8 cellular contexts compared by ENCODE assay signal in the genomic region with DNA sequence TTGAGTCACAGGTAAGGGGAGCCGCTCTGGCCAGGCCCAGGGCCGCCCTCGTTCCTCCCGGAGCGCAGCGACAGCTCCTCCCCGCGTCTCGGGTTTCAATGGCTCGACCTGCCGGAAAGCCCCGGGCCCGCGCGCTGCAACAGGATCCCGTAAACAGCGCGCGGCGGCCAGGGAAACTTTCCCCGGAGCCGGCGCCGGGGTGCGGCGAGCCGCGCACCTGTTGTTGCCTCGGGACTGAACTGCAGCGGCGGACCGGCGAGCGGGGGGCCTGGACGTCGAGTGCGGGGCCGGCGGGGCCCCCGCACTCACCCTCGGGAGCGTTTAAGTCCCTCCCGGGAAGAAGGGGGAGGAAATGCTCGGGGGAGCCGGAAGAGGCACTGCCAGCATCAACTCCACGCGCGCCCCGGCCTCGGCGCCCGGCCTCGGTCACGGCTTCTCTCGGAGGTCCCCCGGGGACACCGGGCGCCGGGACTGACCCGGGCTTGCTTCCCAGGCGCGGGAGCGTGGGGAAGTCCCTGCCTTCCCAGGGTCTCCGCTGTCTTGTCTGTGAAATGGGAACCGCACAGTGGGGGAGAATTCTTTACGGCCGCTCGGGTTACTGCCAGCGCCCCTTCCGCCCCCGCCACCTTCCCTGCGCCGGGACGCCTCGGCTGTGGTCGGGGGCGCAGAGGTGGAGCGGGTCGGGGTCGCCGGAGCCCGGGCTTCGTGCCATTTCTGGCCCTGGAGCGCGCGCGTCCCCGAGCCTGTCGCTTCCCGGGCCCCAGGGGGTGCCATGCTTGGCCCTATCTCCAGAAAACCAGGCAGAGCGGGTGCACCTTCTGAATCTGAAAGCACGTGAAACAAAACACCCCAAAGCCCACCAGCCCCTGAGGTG. TPM values are rescaled to one million over a fixed set of nuclear protein-coding genes. Genes with fewer than 3 reads are reported as not detected.
A peak's percentile ranks its signal among the peaks of the same experiment; 100 is the strongest.
DNase-seq lines count a peak whose midpoint lies in the region; ATAC-seq, FAIRE-seq and TF ChIP-seq lines count a peak whose summit lies in the region.

No MANE protein-coding gene starts in this region.

- no peak overlapping the region for H3K9ac ChIP-seq in Karpas-422 (ENCODE audit: low read length)

- no peak for FAIRE-seq in A549 (lab: Jason Lieb, UNC)

- H4K20me1 ChIP-seq in Karpas-422 (ENCODE audit: insufficient read depth, low read depth, low read length), result no peaks in the 10 kb centered on the region

- peak in 1 of 2 experiments; percentile 22; a peak in 2 of 5 replicates for TF ChIP-seq RAD21 in A549 (conservative IDR thresholded peaks at IDR 0.05 in 1 of 2, IDR thresholded peaks at IDR 0.05 in 1 of 2)

- ATAC-seq in A549 (peak; percentile 92 to 97), GM18502 (IDR thresholded peaks at IDR 0.05; ENCODE audit: poor library complexity, unreplicated experiment) (peak; percentile 96), HG02763 (IDR thresholded peaks at IDR 0.05; ENCODE audit: unreplicated experiment) (peak; percentile 88)

- peaks cover 30% of the 10 kb centered on the region for H3K4me1 ChIP-seq in A549
- peaks cover 46 to 52% of the 10 kb centered on the region in 2 experiments for H3K4me1 ChIP-seq in neutrophil (ENCODE audit: control insufficient read depth in 1 of 2, insufficient read depth in 1 of 2, low read depth in 1 of 2, low read length in 1 of 2)
- no peaks in the 10 kb centered on the region for H3K4me1 ChIP-seq in Karpas-422 (ENCODE audit: low read length)

- H3K9me3 ChIP-seq in A549 (no peaks in the 10 kb centered on the region), neutrophil (no peaks in the 10 kb centered on the region), Karpas-422 (ENCODE audit: low read length) (no peaks in the 10 kb centered on the region)

- no peaks in the 10 kb centered on the region for H3K79me2 ChIP-seq in Karpas-422 (ENCODE audit: low read length)

- no peaks in the 10 kb centered on the region for H3K9me2 ChIP-seq in Karpas-422 (replicated peaks; ENCODE audit: insufficient read depth, low read length)

- no peak for TF ChIP-seq POLR2A in A549 (IDR thresholded peaks at IDR 0.05; ENCODE audit: low read length)

- POLR2A ChIA-PET in A549 (lab: Yijun Ruan, JAX), result interaction anchor here (0.6 to 1.3 kb wide), 16 partner anchors 8 to 159 kb away, joined by 3 to 8 read pairs (median 4); no protein-coding TSS in a partner anchor

- no peak for TF ChIP-seq EP300 in A549 (IDR thresholded peaks at IDR 0.05)

- H3K36me3 ChIP-seq in neutrophil (no peaks in the 10 kb centered on the region), Karpas-422 (ENCODE audit: insufficient read depth, low read length) (no peaks in the 10 kb centered on the region)

- 6% methylated on average over 41 of the region's 92 CpGs for WGBS in A549 (ENCODE audit: missing lambda C conversion rate)

- DNase-seq in A549 (ENCODE audit: low read depth in 1 of 2, low spot score in 1 of 2) (peak; percentile 61 to 77), NCI-H2029 (lab: John Stamatoyannopoulos, UW) (peak; percentile 22), fibroblast of villous mesenchyme (ENCODE audit: low read depth) (peak; percentile 65), Karpas-422 (no peak)
- DNase-seq in activated CD8-positive, alpha-beta memory T cell treated with anti-CD3 and anti-CD28 coated beads, Interleukin-2, amount 50 U/mL, for 48 hours, result peak; percentile 76

- peaks cover 4% of the 10 kb centered on the region for H3K27me3 ChIP-seq in neutrophil
- H3K27me3 ChIP-seq in Karpas-422 (ENCODE audit: low read length), result no peaks in the 10 kb centered on the region

- H3K4me3 ChIP-seq in A549 (peak overlapping the region; percentile 69), fibroblast of villous mesenchyme (ENCODE audit: low read depth, low read length) (peak overlapping the region; percentile 58), neutrophil (ENCODE audit: low read depth in 1 of 2, low read length in 1 of 2) (peak overlapping the region; percentile 85 to 88), Karpas-422 (ENCODE audit: low read length) (no peak overlapping the region)

- peak overlapping the region; percentile 86 to 96 for H3K27ac ChIP-seq in A549
- H3K27ac ChIP-seq in neutrophil, result peak overlapping the region; percentile 85
- H3K27ac ChIP-seq in Karpas-422 (ENCODE audit: low read length), result no peak overlapping the region

- TF ChIP-seq CTCF in A549 (IDR thresholded peaks at IDR 0.05) (no peak), fibroblast of villous mesenchyme (IDR thresholded peaks at IDR 0.05; ENCODE audit: insufficient read depth, low read depth, low read length) (no peak), neutrophil (IDR thresholded peaks at IDR 0.05) (no peak)

- CTCF ChIA-PET in A549 (lab: Yijun Ruan, JAX), result interaction anchor here (0.9 to 1.2 kb wide), 3 partner anchors 19 to 88 kb away, joined by 3 to 5 read pairs (median 3); no protein-coding TSS in a partner anchor

- H3K4me2 ChIP-seq in A549, result peak overlapping the region; percentile 98
- no peak overlapping the region for H3K4me2 ChIP-seq in Karpas-422 (ENCODE audit: low read depth, low read length, poor library complexity, severe bottlenecking)

- H2AFZ ChIP-seq in Karpas-422 (ENCODE audit: low read length), result no peak overlapping the region

TF ChIP-seq in A549, 52 proteins besides CTCF, POLR2A, EP300 and RAD21:
- 0 out of 2 replicates have a peak, but pooled peaks have one; percentile 31 for TF ChIP-seq TFCP2L1 (CRISPR knock-in tag; IDR thresholded peaks at IDR 0.05)
- no peak for TF ChIP-seq FOSL2 (IDR thresholded peaks at IDR 0.05)
- TF ChIP-seq FOSL2 (CRISPR knock-in tag; IDR thresholded peaks at IDR 0.05), result peak; percentile 51
- TF ChIP-seq SMC3 (IDR thresholded peaks at IDR 0.05), result 0 out of 3 replicates have a peak, but pooled peaks have one; percentile 15
- peak; percentile 56 to 80; a peak in 4 of 5 replicates for TF ChIP-seq JUN (IDR thresholded peaks at IDR 0.05)
- TF ChIP-seq CHD4 (IDR thresholded peaks at IDR 0.05; ENCODE audit: borderline replicate concordance), result no peak
- no peak for TF ChIP-seq EHMT2 (IDR thresholded peaks at IDR 0.05; ENCODE audit: low read depth)
- TF ChIP-seq, protein P1, sequence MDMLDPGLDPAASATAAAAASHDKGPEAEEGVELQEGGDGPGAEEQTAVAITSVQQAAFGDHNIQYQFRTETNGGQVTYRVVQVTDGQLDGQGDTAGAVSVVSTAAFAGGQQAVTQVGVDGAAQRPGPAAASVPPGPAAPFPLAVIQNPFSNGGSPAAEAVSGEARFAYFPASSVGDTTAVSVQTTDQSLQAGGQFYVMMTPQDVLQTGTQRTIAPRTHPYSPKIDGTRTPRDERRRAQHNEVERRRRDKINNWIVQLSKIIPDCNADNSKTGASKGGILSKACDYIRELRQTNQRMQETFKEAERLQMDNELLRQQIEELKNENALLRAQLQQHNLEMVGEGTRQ (IDR thresholded peaks at IDR 0.05), result no peak
- TF ChIP-seq, protein P2, sequence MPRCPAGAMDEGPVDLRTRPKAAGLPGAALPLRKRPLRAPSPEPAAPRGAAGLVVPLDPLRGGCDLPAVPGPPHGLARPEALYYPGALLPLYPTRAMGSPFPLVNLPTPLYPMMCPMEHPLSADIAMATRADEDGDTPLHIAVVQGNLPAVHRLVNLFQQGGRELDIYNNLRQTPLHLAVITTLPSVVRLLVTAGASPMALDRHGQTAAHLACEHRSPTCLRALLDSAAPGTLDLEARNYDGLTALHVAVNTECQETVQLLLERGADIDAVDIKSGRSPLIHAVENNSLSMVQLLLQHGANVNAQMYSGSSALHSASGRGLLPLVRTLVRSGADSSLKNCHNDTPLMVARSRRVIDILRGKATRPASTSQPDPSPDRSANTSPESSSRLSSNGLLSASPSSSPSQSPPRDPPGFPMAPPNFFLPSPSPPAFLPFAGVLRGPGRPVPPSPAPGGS (IDR thresholded peaks at IDR 0.05), result peak; percentile 75; the same call in 2 of the 3 replicates
- TF ChIP-seq, protein P3, sequence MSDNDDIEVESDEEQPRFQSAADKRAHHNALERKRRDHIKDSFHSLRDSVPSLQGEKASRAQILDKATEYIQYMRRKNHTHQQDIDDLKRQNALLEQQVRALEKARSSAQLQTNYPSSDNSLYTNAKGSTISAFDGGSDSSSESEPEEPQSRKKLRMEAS (IDR thresholded peaks at IDR 0.05), result peak; percentile 25
- peak; percentile 7; the same call in 1 of the 2 replicates for TF ChIP-seq PHF8 (IDR thresholded peaks at IDR 0.05; ENCODE audit: borderline replicate concordance, low read depth)
TF ChIP-seq in A549: peak in this region for 7.

RNA-seq across cellular contexts. Expression of a gene that starts 7.4 kb away (rescaled TPM):
- polyA plus RNA-seq in A549 (2011; rRNA removed) (not detected in 2 replicates), A549 (2017; fragmentation: RNase III; extraction: RNeasy Plus Mini Kit Qiagen cat#74134 plus additional on column Dnase treatment) (not detected in 3 replicates)
- polyA plus RNA-seq in A549 (2012; cell fraction: cytosol; rRNA removed), result 0.03 TPM in 1 of 2 replicates, not detected in the other
- 0.13 TPM in 1 of 2 replicates, not detected in the other for polyA plus RNA-seq in A549 (2012; cell fraction: nucleus; rRNA removed)
- 0.24 TPM in 1 of 2 replicates, not detected in the other for polyA minus RNA-seq in A549 (2011; rRNA and poly(A)+ RNA removed)
- total RNA-seq in fibroblast of villous mesenchyme, result 0.32 TPM in 1 of 2 replicates, not detected in the other
- total RNA-seq in Karpas-422 (2014; rRNA removed; shearing (Covaris generic); ENCODE audit: low replicate concordance), result not detected in 2 replicates
